21 cellular contexts compared by ENCODE assay signal in genomic region chrX:9816094-9816700, GRCh38. TPM values are rescaled to one million over a fixed set of nuclear protein-coding genes. Genes with fewer than 3 reads are reported as not detected.
DNase-seq lines count a peak whose midpoint lies in the region; ATAC-seq, FAIRE-seq and TF ChIP-seq lines count a peak whose summit lies in the region.
"Had no signal": no experiment of that assay in that cellular context is flagged by ENCODE, and none has a peak within 500 bp of the region (broad histone marks: within the 10 kb centered on the region; RNA-seq: fewer than 3 reads in every experiment).

No MANE protein-coding gene starts in this region.

- POLR2A ChIA-PET in HepG2 (lab: Yijun Ruan, JAX) = no interaction called here

- H3K4me2 ChIP-seq in BLaER1 = peak overlapping the region; percentile 34
- H3K4me2 ChIP-seq in H9 (ENCODE audit: insufficient read depth, insufficient read length, low read length) = no peak overlapping the region
- H3K4me2 ChIP-seq in HepG2 (ENCODE audit: low read depth, low read length) = no peak overlapping the region

- H2BK15ac ChIP-seq in H9 (ENCODE audit: low read depth, low read length) = no peak overlapping the region

- no CpG with 5 or more reads among the region's 10 CpGs for WGBS in H9 (ENCODE audit: extremely low coverage, insufficient read length, low lambda C conversion rate)
- WGBS in HepG2 (ENCODE audit: low lambda C conversion rate) = 93% methylated on average over 2 of the region's 10 CpGs

- intact Hi-C loops in HepG2 (cut with micrococcal nuclease; ENCODE audit: unreplicated experiment) = no loop called here

- no peaks in the 10 kb centered on the region for H4K20me1 ChIP-seq in BLaER1
- H4K20me1 ChIP-seq in H9 (ENCODE audit: control insufficient read depth, insufficient read depth, insufficient read length) = no peaks in the 10 kb centered on the region
- H4K20me1 ChIP-seq in HepG2 (ENCODE audit: insufficient read depth, low read length) = no peaks in the 10 kb centered on the region

- H2BK120ac ChIP-seq in H9 (ENCODE audit: low read depth, low read length, poor library complexity, severe bottlenecking) = no peak overlapping the region

- no peak overlapping the region for H3T11ph ChIP-seq in H9 (ENCODE audit: low read length)

- no peak overlapping the region for H2AK5ac ChIP-seq in H9 (ENCODE audit: insufficient read length, low read length)

- no peak overlapping the region for H3K4me3 Mint-ChIP-seq in H9
- H3K4me3 Mint-ChIP-seq in activated T-helper 17 cell treated with anti-CD3 and anti-CD28 coated beads, Interleukin-2, amount 50 U/mL, for 72 hours = no peak overlapping the region
- H3K4me3 Mint-ChIP-seq: activated CD4-positive, alpha-beta T cell treated with anti-CD3 and anti-CD28 coated beads, Interleukin-2, amount 10 ng/mL, durations not matched to agents 7 days and 5 days; central memory CD8-positive, alpha-beta T cell had no signal

- CTCF ChIA-PET in HepG2 (lab: Yijun Ruan, JAX; ENCODE audit: low intra/inter-chr PET ratio, low total read pairs) = no interaction called here

- no peaks in the 10 kb centered on the region for H3K27me3 ChIP-seq in BLaER1
- no peaks in the 10 kb centered on the region for H3K27me3 ChIP-seq in H9 (ENCODE audit: insufficient read depth, low read length)
- no peaks in the 10 kb centered on the region for H3K27me3 ChIP-seq in HepG2 (ENCODE audit: control insufficient read depth in 1 of 2, insufficient read depth in 2 of 2, low read length in 2 of 2)
- H3K27me3 ChIP-seq: esophagus squamous epithelium had no signal

- no peak overlapping the region for H3K18ac ChIP-seq in H9 (ENCODE audit: insufficient read length, low read depth, low read length)

- peak overlapping the region; percentile 56 for H3K14ac ChIP-seq in H9 (ENCODE audit: insufficient read depth, low read length)

- no peak overlapping the region for H2BK12ac ChIP-seq in H9 (ENCODE audit: insufficient read length, low read depth, low read length)

- in situ Hi-C loops in HepG2 (cut with HindIII; ENCODE audit: extremely low pct_ligation_motif_present, low pct_unique_long_range_greater_than_20kb) = no loop called here

- no peak overlapping the region for H3K23ac ChIP-seq in H9 (ENCODE audit: insufficient read length, low read depth, low read length)

- TF ChIP-seq EP300 in HepG2 (IDR thresholded peaks at IDR 0.05; ENCODE audit: low read depth in 2 of 2, low read length in 2 of 2) (no peak), HepG2 (CRISPR knock-in tag; IDR thresholded peaks at IDR 0.05; ENCODE audit: borderline replicate concordance) (no peak)

- H2AFZ ChIP-seq in H9 (ENCODE audit: low read length) = no peak overlapping the region
- no peak overlapping the region for H2AFZ ChIP-seq in HepG2 (ENCODE audit: low read length)
- H2AFZ ChIP-seq: GM23248 had no signal

- no peak overlapping the region for H4K91ac ChIP-seq in H9 (ENCODE audit: insufficient read length, low read depth, low read length)

- H3K56ac ChIP-seq in H9 (ENCODE audit: insufficient read length, low read depth, low read length) = no peak overlapping the region

- no peak overlapping the region for H3K4me3 ChIP-seq in BLaER1
- H3K4me3 ChIP-seq in choroid plexus epithelial cell (ENCODE audit: low read depth, low read length) = no peak overlapping the region
- H3K4me3 ChIP-seq in HepG2 (replicated peaks in 1 of 3; ENCODE audit: insufficient read depth in 1 of 3, low read depth in 2 of 3, low read length in 3 of 3) = no peak overlapping the region
- H3K4me3 ChIP-seq: esophagus squamous epithelium, GM23248, thoracic aorta had no signal

- no peak for DNase-seq in H9
- peak; percentile 95 for DNase-seq in RPMI7951 (ENCODE audit: low read depth)
- peak; percentile 72 for DNase-seq in choroid plexus epithelial cell (ENCODE audit: low read depth)
- DNase-seq in HepG2 (ENCODE audit: low spot score) = no peak
- no peak for DNase-seq in NCI-H2107 treated with DMSO at 0.1 percent for 48 hours (lab: John Stamatoyannopoulos, UW; ENCODE audit: unreplicated experiment)
- DNase-seq in GM03348 (ENCODE audit: low spot score) = no peak
- DNase-seq: ACHN; activated CD4-positive, alpha-beta T cell treated with anti-CD3 and anti-CD28 coated beads, Interleukin-2, amount 10 ng/mL, durations not matched to agents 7 days and 5 days; activated effector memory CD4-positive, alpha-beta T cell treated with anti-CD3 and anti-CD28 coated beads, Interleukin-2, amount 50 U/mL, for 16 hours; effector CD4-positive, alpha-beta T cell; esophagus squamous epithelium; glutamatergic neuron; GM23248; NCI-H1436; NCI-H82; occipital lobe; right cardiac atrium had no signal

- TF ChIP-seq RAD21 in HepG2 (CRISPR knock-in tag; IDR thresholded peaks at IDR 0.05) = no peak

- no peak for TF ChIP-seq POLR2A in HepG2 (IDR thresholded peaks at IDR 0.05; ENCODE audit: insufficient read depth in 1 of 2, low read depth in 2 of 2, low read length in 2 of 2)

- H2BK20ac ChIP-seq in H9 (ENCODE audit: low read depth, low read length, poor library complexity, severe bottlenecking) = no peak overlapping the region

- peaks cover 17 to 31% of the 10 kb centered on the region in 2 experiments for H3K9me3 Mint-ChIP-seq in H9
- no peaks in the 10 kb centered on the region for H3K9me3 Mint-ChIP-seq in activated T-helper 17 cell treated with anti-CD3 and anti-CD28 coated beads, Interleukin-2, amount 50 U/mL, for 72 hours
- H3K9me3 Mint-ChIP-seq: activated CD4-positive, alpha-beta T cell treated with anti-CD3 and anti-CD28 coated beads, Interleukin-2, amount 10 ng/mL, durations not matched to agents 7 days and 5 days; central memory CD8-positive, alpha-beta T cell had no signal

- H3K79me1 ChIP-seq in H9 (ENCODE audit: insufficient read depth, low read depth, low read length, poor library complexity, severe bottlenecking) = no peaks in the 10 kb centered on the region

- FAIRE-seq in HepG2 (lab: Jason Lieb, UNC) = no peak

- no TSS peak for BruUV-seq in HepG2 (replicated peaks; lab: Mats Ljungman, UMichigan)

- no peak for ATAC-seq in HepG2
- no peak for ATAC-seq in activated T-helper 17 cell treated with anti-CD3 and anti-CD28 coated beads, Interleukin-2, amount 50 U/mL, for 72 hours (replicated peaks)

- H3K27me3 Mint-ChIP-seq in H9 (ENCODE audit: low read depth) = no peaks in the 10 kb centered on the region; the same call in 1 of the 2 replicates
- peaks cover 5% of the 10 kb centered on the region for H3K27me3 Mint-ChIP-seq in activated T-helper 17 cell treated with anti-CD3 and anti-CD28 coated beads, Interleukin-2, amount 50 U/mL, for 72 hours
- H3K27me3 Mint-ChIP-seq: central memory CD8-positive, alpha-beta T cell had no signal

- no peak overlapping the region for H2BK5ac ChIP-seq in H9 (ENCODE audit: insufficient read length, low read length)

- no peak overlapping the region for H4K8ac ChIP-seq in H9 (replicated peaks; ENCODE audit: insufficient read length, low read depth, low read length)

- H3K36me3 ChIP-seq in BLaER1 (no peaks in the 10 kb centered on the region), HepG2 (replicated peaks in 1 of 2; ENCODE audit: control insufficient read depth in 1 of 2, insufficient read depth in 2 of 2, low read length in 2 of 2) (no peaks in the 10 kb centered on the region)
- H3K36me3 ChIP-seq: esophagus squamous epithelium, thoracic aorta had no signal

- TF ChIP-seq CTCF in H9 (conservative IDR thresholded peaks at IDR 0.05) (no peak), choroid plexus epithelial cell (conservative IDR thresholded peaks at IDR 0.05; ENCODE audit: low read depth, low read length) (no peak), HepG2 (CRISPR knock-in tag; IDR thresholded peaks at IDR 0.05) (no peak)

- no peak overlapping the region for H3K27ac ChIP-seq in BLaER1
- no peak overlapping the region for H3K27ac ChIP-seq in H9 (ENCODE audit: insufficient read length, low read depth, low read length)
- H3K27ac ChIP-seq in HepG2 (ENCODE audit: extremely low read length, insufficient read depth, low read length) = no peak overlapping the region
- H3K27ac ChIP-seq: esophagus squamous epithelium, GM23248, thoracic aorta had no signal

- H3K4me1 ChIP-seq in BLaER1 (peaks cover 9% of the 10 kb centered on the region), H9 (ENCODE audit: insufficient read depth, low read length) (peaks cover 7% of the 10 kb centered on the region; the same call in 1 of the 2 replicates), HepG2 (ENCODE audit: insufficient read depth, low read length) (no peaks in the 10 kb centered on the region)
- H3K4me1 ChIP-seq: esophagus squamous epithelium had no signal

- H3K23me2 ChIP-seq in H9 (ENCODE audit: insufficient read length, low read depth, low read length, poor library complexity, severe bottlenecking) = no peaks in the 10 kb centered on the region

- H3K36me3 Mint-ChIP-seq in H9 (ENCODE audit: insufficient read depth in 1 of 3, low read depth in 3 of 3) = peaks cover 4 to 7% (median 5%) of the 10 kb centered on the region in 3 experiments; a peak in 5 of 7 replicates
- H3K36me3 Mint-ChIP-seq in activated T-helper 17 cell treated with anti-CD3 and anti-CD28 coated beads, Interleukin-2, amount 50 U/mL, for 72 hours (ENCODE audit: low read depth) = no peaks in the 10 kb centered on the region

- H3K9me3 ChIP-seq in BLaER1 (no peaks in the 10 kb centered on the region), H9 (ENCODE audit: control insufficient read depth, low read depth, low read length) (no peaks in the 10 kb centered on the region), HepG2 (ENCODE audit: low read length) (no peaks in the 10 kb centered on the region)
- H3K9me3 ChIP-seq: esophagus squamous epithelium, thoracic aorta had no signal

- no peak overlapping the region for H3K4ac ChIP-seq in H9 (ENCODE audit: low read depth, low read length)

- H3K79me2 ChIP-seq in H9 (ENCODE audit: insufficient read depth, low read length) (peaks cover 2% of the 10 kb centered on the region; the same call in 1 of the 2 replicates), HepG2 (ENCODE audit: insufficient read depth, low read length) (no peaks in the 10 kb centered on the region)

- no peak overlapping the region for H4K5ac ChIP-seq in H9 (ENCODE audit: insufficient read length, low read depth, low read length)

- peaks cover 10 to 28% of the 10 kb centered on the region in 2 experiments for H3K4me1 Mint-ChIP-seq in H9
- no peaks in the 10 kb centered on the region for H3K4me1 Mint-ChIP-seq in activated T-helper 17 cell treated with anti-CD3 and anti-CD28 coated beads, Interleukin-2, amount 50 U/mL, for 72 hours
- H3K4me1 Mint-ChIP-seq: activated CD4-positive, alpha-beta T cell treated with anti-CD3 and anti-CD28 coated beads, Interleukin-2, amount 10 ng/mL, durations not matched to agents 7 days and 5 days; central memory CD8-positive, alpha-beta T cell had no signal

- H3K9ac ChIP-seq in BLaER1 = no peak overlapping the region
- H3K9ac ChIP-seq in H9 (ENCODE audit: extremely low read depth, insufficient read length, low read length) = no peak overlapping the region
- H3K9ac ChIP-seq in HepG2 (ENCODE audit: insufficient read depth, low read depth, low read length) = no peak overlapping the region
- H3K9ac ChIP-seq: GM23248 had no signal

- no peak overlapping the region for H3K27ac Mint-ChIP-seq in H9
- H3K27ac Mint-ChIP-seq in activated T-helper 17 cell treated with anti-CD3 and anti-CD28 coated beads, Interleukin-2, amount 50 U/mL, for 72 hours = no peak overlapping the region
- H3K27ac Mint-ChIP-seq: activated CD4-positive, alpha-beta T cell treated with anti-CD3 and anti-CD28 coated beads, Interleukin-2, amount 10 ng/mL, durations not matched to agents 7 days and 5 days had no signal

RNA-seq across cellular contexts. Expression of gene SHROOM2, which starts 30.0 kb away (rescaled TPM):
- total RNA-seq in H9 (2021) (13.9 and 15.3 TPM in 2 replicates), HepG2 (2016; rRNA removed; fragmentation: Illumina TruSeq; extraction: Trizol) (1.3 and 1.4 TPM in 2 replicates)
- total RNA-seq in RPMI7951 (2014; rRNA removed; shearing (Covaris generic)) = 27.3 and 29.3 TPM in 2 replicates
- total RNA-seq in HepG2 (2016; cell fraction: cytosol; rRNA removed; fragmentation: Illumina TruSeq; extraction: Trizol; ENCODE audit: low read depth) = 0.62 and 0.71 TPM in 2 replicates
- 1.2 and 1.3 TPM in 2 replicates for total RNA-seq in HepG2 (2016; cell fraction: insoluble cytoplasmic fraction; rRNA removed; fragmentation: Illumina TruSeq; extraction: Trizol)
- 0.68 and 0.90 TPM in 2 replicates for total RNA-seq in HepG2 (2016; cell fraction: membrane; rRNA removed; fragmentation: Illumina TruSeq; extraction: Trizol)
- total RNA-seq in HepG2 (2016; cell fraction: nucleus; rRNA removed; fragmentation: Illumina TruSeq; extraction: Trizol) = 1.8 and 2.1 TPM in 2 replicates
- polyA plus RNA-seq in HepG2 (2011; rRNA removed) = 0.92 and 0.97 TPM in 2 replicates
- polyA plus RNA-seq in HepG2 (2011; cell fraction: cytosol; rRNA removed) = 0.56 and 0.71 TPM in 2 replicates
- 2.5 TPM in 2 replicates for polyA plus RNA-seq in HepG2 (2011; cell fraction: nucleus; rRNA removed)
- 2.4 and 2.5 TPM in 2 replicates for polyA plus RNA-seq in HepG2 (2012)
- 0.08 TPM in 2 replicates for polyA plus RNA-seq in HepG2 (2016; cell fraction: cytosol; fragmentation: Illumina TruSeq; extraction: Trizol; ENCODE audit: low read depth)
- 1.2 and 1.3 TPM in 2 replicates for polyA plus RNA-seq in HepG2 (2016; cell fraction: insoluble cytoplasmic fraction; fragmentation: Illumina TruSeq; extraction: Trizol; ENCODE audit: low read depth)
- polyA plus RNA-seq in HepG2 (2016; cell fraction: membrane; fragmentation: Illumina TruSeq; extraction: Trizol; ENCODE audit: low read depth) = 0.15 and 0.20 TPM in 2 replicates
- 1.9 and 2.3 TPM in 2 replicates for polyA plus RNA-seq in HepG2 (2016; cell fraction: nucleus; fragmentation: Illumina TruSeq; extraction: Trizol; ENCODE audit: insufficient read depth, low read depth)
- 2.5 TPM in 1 of 2 replicates, not detected in the other for polyA minus RNA-seq in HepG2 (2011; rRNA and poly(A)+ RNA removed; ENCODE audit: low replicate concordance)
- polyA minus RNA-seq in HepG2 (2011; cell fraction: cytosol; rRNA and poly(A)+ RNA removed) = 1.7 and 1.8 TPM in 2 replicates
- polyA minus RNA-seq in HepG2 (2011; cell fraction: nucleus; rRNA and poly(A)+ RNA removed) = 3.1 and 3.2 TPM in 2 replicates
- not detected for total RNA-seq in activated T-helper 17 cell treated with anti-CD3 and anti-CD28 coated beads, Interleukin-2, amount 50 U/mL, for 72 hours
- total RNA-seq: activated CD4-positive, alpha-beta T cell treated with anti-CD3 and anti-CD28 coated beads, Interleukin-2, amount 10 ng/mL, durations not matched to agents 7 days and 5 days had no signal

RNA-seq across cellular contexts. Expression of gene GPR143, which starts 50.5 kb away (rescaled TPM):
- total RNA-seq in H9 (2021) (7.1 and 7.9 TPM in 2 replicates), HepG2 (2016; rRNA removed; fragmentation: Illumina TruSeq; extraction: Trizol) (0.60 and 0.89 TPM in 2 replicates)
- 4.3 and 6.4 TPM in 2 replicates for total RNA-seq in RPMI7951 (2014; rRNA removed; shearing (Covaris generic))
- total RNA-seq in HepG2 (2016; cell fraction: cytosol; rRNA removed; fragmentation: Illumina TruSeq; extraction: Trizol; ENCODE audit: low read depth) = 0.30 and 0.44 TPM in 2 replicates
- total RNA-seq in HepG2 (2016; cell fraction: insoluble cytoplasmic fraction; rRNA removed; fragmentation: Illumina TruSeq; extraction: Trizol) = 0.30 and 0.87 TPM in 2 replicates
- total RNA-seq in HepG2 (2016; cell fraction: membrane; rRNA removed; fragmentation: Illumina TruSeq; extraction: Trizol) = 0.59 TPM in 2 replicates
- total RNA-seq in HepG2 (2016; cell fraction: nucleus; rRNA removed; fragmentation: Illumina TruSeq; extraction: Trizol) = 0.31 and 0.94 TPM in 2 replicates
- polyA plus RNA-seq in HepG2 (2011; rRNA removed) = 0.30 and 0.57 TPM in 2 replicates
- polyA plus RNA-seq in HepG2 (2011; cell fraction: cytosol; rRNA removed) = 0.62 and 1.1 TPM in 2 replicates
- polyA plus RNA-seq in HepG2 (2011; cell fraction: nucleus; rRNA removed) = 0.40 and 0.64 TPM in 2 replicates
- polyA plus RNA-seq in HepG2 (2012) = 1.3 TPM in 2 replicates
- polyA plus RNA-seq in HepG2 (2016; cell fraction: cytosol; fragmentation: Illumina TruSeq; extraction: Trizol; ENCODE audit: low read depth) = 0.40 and 0.47 TPM in 2 replicates
- 0.40 and 0.85 TPM in 2 replicates for polyA plus RNA-seq in HepG2 (2016; cell fraction: insoluble cytoplasmic fraction; fragmentation: Illumina TruSeq; extraction: Trizol; ENCODE audit: low read depth)
- 0.27 and 0.89 TPM in 2 replicates for polyA plus RNA-seq in HepG2 (2016; cell fraction: membrane; fragmentation: Illumina TruSeq; extraction: Trizol; ENCODE audit: low read depth)
- polyA plus RNA-seq in HepG2 (2016; cell fraction: nucleus; fragmentation: Illumina TruSeq; extraction: Trizol; ENCODE audit: insufficient read depth, low read depth) = 1.0 TPM in 2 replicates
- 0.09 and 4.3 TPM in 2 replicates for polyA minus RNA-seq in HepG2 (2011; rRNA and poly(A)+ RNA removed; ENCODE audit: low replicate concordance)
- not detected in 2 replicates for polyA minus RNA-seq in HepG2 (2011; cell fraction: cytosol; rRNA and poly(A)+ RNA removed)
- polyA minus RNA-seq in HepG2 (2011; cell fraction: nucleus; rRNA and poly(A)+ RNA removed) = 0.87 TPM in 1 of 2 replicates, not detected in the other
- not detected for total RNA-seq in activated T-helper 17 cell treated with anti-CD3 and anti-CD28 coated beads, Interleukin-2, amount 50 U/mL, for 72 hours
- total RNA-seq: activated CD4-positive, alpha-beta T cell treated with anti-CD3 and anti-CD28 coated beads, Interleukin-2, amount 10 ng/mL, durations not matched to agents 7 days and 5 days; GM23248 had no signal
- polyA plus RNA-seq: GM23248 had no signal

Comparison
In these comparisons a context has a peak if more than half of its experiments do, and no peak if none do; other contexts are left out.
1. DNase-seq: peak in RPMI7951 (single experiment) and choroid plexus epithelial cell (single experiment); none in H9 (single experiment), HepG2 (single experiment), NCI-H2107 treated with DMSO at 0.1 percent for 48 hours (single experiment) and GM03348 (single experiment).